Comparison of ENCODE assay signal across 1 cellular context in the genomic region with DNA sequence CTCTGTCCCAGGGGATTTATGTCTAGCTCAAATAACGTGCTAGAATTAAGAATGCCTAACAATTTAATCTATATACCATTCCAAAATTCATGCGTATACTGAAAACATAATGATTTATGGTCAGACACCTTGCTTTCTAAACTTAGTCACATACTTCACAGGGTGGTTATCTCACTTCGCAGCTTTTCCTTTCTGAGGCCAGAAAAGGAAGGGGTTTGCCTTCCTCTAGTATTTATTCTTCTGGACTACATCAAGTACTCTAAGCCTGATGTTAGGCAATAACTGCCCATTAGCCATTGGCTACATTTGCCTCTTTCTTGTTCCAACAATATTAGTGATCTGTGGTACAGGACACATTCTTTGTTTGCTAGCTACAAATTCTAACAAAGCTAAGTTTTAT.
TF ChIP-seq lines count a peak whose summit lies in the region.

No MANE protein-coding gene starts in this region.

TF ChIP-seq in K562, 482 proteins besides CTCF, POLR2A, EP300 and RAD21 (continued from another document and continues in another):
- TF ChIP-seq NR2C2 (CRISPR knock-in tag; IDR thresholded peaks at IDR 0.05) (no peak), NR2C2 (tag; IDR thresholded peaks at IDR 0.05) (no peak), NCOA4 (IDR thresholded peaks at IDR 0.05; ENCODE audit: partially characterized antibody) (no peak), NR2C1 (IDR thresholded peaks at IDR 0.05) (no peak), NR2C1 (tag; IDR thresholded peaks at IDR 0.05) (no peak), MEF2A (IDR thresholded peaks at IDR 0.05; ENCODE audit: control insufficient read depth, low read depth, low read length) (peak; percentile 47; the same call in 1 of the 2 replicates), TRIM28 (IDR thresholded peaks at IDR 0.05) (no peak), NCOA2 (IDR thresholded peaks at IDR 0.05; ENCODE audit: partially characterized antibody in 2 of 2) (no peak), ARID1B (IDR thresholded peaks at IDR 0.05) (0 out of 2 replicates have a peak, but pooled peaks have one; percentile 20), NELFE (IDR thresholded peaks at IDR 0.05; ENCODE audit: insufficient read depth, insufficient read length) (no peak), TAL1 (IDR thresholded peaks at IDR 0.05) (peak; percentile 28; the same call in 1 of the 2 replicates), CEBPG (CRISPR knock-in tag; IDR thresholded peaks at IDR 0.05) (no peak), CEBPG (tag; conservative IDR thresholded peaks at IDR 0.05 in 1 of 2, IDR thresholded peaks at IDR 0.05 in 1 of 2) (peak in 1 of 2 experiments; percentile 18; a peak in 1 of 4 replicates), IRF2 (CRISPR knock-in tag; IDR thresholded peaks at IDR 0.05) (no peak), NR3C1 (CRISPR knock-in tag; IDR thresholded peaks at IDR 0.05) (no peak), GABPB2 (CRISPR knock-in tag; conservative IDR thresholded peaks at IDR 0.05) (no peak), CBFA2T3 (IDR thresholded peaks at IDR 0.05) (peak; percentile 58), KLF1 (tag; IDR thresholded peaks at IDR 0.05) (no peak), HDAC8 (tag; IDR thresholded peaks at IDR 0.05) (no peak), TEAD4 (IDR thresholded peaks at IDR 0.05; ENCODE audit: low read length) (peak; percentile 47; the same call in 1 of the 2 replicates), TEAD4 (CRISPR knock-in tag; IDR thresholded peaks at IDR 0.05; ENCODE audit: borderline replicate concordance) (no peak), E2F3 (CRISPR knock-in tag; IDR thresholded peaks at IDR 0.05) (no peak), ZNF124 (CRISPR knock-in tag; IDR thresholded peaks at IDR 0.05) (no peak), HMGN3 (IDR thresholded peaks at IDR 0.05; ENCODE audit: borderline replicate concordance, extremely low read depth, insufficient read length, low read depth, low read length) (no peak), SRSF1 (IDR thresholded peaks at IDR 0.05; ENCODE audit: low read depth, low read length) (no peak), ZNF589 (CRISPR knock-in tag; IDR thresholded peaks at IDR 0.05; ENCODE audit: low read depth) (no peak), ZNF311 (CRISPR knock-in tag; IDR thresholded peaks at IDR 0.05) (no peak), MEIS2 (IDR thresholded peaks at IDR 0.05; ENCODE audit: partially characterized antibody) (peak; percentile 60)
- TF ChIP-seq, protein P1, sequence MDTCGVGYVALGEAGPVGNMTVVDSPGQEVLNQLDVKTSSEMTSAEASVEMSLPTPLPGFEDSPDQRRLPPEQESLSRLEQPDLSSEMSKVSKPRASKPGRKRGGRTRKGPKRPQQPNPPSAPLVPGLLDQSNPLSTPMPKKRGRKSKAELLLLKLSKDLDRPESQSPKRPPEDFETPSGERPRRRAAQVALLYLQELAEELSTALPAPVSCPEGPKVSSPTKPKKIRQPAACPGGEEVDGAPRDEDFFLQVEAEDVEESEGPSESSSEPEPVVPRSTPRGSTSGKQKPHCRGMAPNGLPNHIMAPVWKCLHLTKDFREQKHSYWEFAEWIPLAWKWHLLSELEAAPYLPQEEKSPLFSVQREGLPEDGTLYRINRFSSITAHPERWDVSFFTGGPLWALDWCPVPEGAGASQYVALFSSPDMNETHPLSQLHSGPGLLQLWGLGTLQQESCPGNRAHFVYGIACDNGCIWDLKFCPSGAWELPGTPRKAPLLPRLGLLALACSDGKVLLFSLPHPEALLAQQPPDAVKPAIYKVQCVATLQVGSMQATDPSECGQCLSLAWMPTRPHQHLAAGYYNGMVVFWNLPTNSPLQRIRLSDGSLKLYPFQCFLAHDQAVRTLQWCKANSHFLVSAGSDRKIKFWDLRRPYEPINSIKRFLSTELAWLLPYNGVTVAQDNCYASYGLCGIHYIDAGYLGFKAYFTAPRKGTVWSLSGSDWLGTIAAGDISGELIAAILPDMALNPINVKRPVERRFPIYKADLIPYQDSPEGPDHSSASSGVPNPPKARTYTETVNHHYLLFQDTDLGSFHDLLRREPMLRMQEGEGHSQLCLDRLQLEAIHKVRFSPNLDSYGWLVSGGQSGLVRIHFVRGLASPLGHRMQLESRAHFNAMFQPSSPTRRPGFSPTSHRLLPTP (IDR thresholded peaks at IDR 0.05; ENCODE audit: borderline replicate concordance, extremely low read depth, insufficient read length), result no peak
- TF ChIP-seq, protein P2, sequence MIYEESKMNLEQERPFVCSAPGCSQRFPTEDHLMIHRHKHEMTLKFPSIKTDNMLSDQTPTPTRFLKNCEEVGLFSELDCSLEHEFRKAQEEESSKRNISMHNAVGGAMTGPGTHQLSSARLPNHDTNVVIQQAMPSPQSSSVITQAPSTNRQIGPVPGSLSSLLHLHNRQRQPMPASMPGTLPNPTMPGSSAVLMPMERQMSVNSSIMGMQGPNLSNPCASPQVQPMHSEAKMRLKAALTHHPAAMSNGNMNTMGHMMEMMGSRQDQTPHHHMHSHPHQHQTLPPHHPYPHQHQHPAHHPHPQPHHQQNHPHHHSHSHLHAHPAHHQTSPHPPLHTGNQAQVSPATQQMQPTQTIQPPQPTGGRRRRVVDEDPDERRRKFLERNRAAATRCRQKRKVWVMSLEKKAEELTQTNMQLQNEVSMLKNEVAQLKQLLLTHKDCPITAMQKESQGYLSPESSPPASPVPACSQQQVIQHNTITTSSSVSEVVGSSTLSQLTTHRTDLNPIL (CRISPR knock-in tag; IDR thresholded peaks at IDR 0.05), result no peak
- TF ChIP-seq, protein P3, sequence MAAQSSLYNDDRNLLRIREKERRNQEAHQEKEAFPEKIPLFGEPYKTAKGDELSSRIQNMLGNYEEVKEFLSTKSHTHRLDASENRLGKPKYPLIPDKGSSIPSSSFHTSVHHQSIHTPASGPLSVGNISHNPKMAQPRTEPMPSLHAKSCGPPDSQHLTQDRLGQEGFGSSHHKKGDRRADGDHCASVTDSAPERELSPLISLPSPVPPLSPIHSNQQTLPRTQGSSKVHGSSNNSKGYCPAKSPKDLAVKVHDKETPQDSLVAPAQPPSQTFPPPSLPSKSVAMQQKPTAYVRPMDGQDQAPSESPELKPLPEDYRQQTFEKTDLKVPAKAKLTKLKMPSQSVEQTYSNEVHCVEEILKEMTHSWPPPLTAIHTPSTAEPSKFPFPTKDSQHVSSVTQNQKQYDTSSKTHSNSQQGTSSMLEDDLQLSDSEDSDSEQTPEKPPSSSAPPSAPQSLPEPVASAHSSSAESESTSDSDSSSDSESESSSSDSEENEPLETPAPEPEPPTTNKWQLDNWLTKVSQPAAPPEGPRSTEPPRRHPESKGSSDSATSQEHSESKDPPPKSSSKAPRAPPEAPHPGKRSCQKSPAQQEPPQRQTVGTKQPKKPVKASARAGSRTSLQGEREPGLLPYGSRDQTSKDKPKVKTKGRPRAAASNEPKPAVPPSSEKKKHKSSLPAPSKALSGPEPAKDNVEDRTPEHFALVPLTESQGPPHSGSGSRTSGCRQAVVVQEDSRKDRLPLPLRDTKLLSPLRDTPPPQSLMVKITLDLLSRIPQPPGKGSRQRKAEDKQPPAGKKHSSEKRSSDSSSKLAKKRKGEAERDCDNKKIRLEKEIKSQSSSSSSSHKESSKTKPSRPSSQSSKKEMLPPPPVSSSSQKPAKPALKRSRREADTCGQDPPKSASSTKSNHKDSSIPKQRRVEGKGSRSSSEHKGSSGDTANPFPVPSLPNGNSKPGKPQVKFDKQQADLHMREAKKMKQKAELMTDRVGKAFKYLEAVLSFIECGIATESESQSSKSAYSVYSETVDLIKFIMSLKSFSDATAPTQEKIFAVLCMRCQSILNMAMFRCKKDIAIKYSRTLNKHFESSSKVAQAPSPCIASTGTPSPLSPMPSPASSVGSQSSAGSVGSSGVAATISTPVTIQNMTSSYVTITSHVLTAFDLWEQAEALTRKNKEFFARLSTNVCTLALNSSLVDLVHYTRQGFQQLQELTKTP (IDR thresholded peaks at IDR 0.05; ENCODE audit: low read depth in 1 of 2, partially characterized antibody in 2 of 2), result no peak
- TF ChIP-seq, protein P4, sequence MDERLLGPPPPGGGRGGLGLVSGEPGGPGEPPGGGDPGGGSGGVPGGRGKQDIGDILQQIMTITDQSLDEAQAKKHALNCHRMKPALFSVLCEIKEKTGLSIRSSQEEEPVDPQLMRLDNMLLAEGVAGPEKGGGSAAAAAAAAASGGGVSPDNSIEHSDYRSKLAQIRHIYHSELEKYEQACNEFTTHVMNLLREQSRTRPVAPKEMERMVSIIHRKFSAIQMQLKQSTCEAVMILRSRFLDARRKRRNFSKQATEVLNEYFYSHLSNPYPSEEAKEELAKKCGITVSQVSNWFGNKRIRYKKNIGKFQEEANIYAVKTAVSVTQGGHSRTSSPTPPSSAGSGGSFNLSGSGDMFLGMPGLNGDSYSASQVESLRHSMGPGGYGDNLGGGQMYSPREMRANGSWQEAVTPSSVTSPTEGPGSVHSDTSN (CRISPR knock-in tag; IDR thresholded peaks at IDR 0.05; ENCODE audit: low read depth), result no peak
- TF ChIP-seq, protein P4 (tag; conservative IDR thresholded peaks at IDR 0.05; ENCODE audit: low read depth), result peak; percentile 66; the same call in 1 of the 2 replicates
- TF ChIP-seq, protein P5, sequence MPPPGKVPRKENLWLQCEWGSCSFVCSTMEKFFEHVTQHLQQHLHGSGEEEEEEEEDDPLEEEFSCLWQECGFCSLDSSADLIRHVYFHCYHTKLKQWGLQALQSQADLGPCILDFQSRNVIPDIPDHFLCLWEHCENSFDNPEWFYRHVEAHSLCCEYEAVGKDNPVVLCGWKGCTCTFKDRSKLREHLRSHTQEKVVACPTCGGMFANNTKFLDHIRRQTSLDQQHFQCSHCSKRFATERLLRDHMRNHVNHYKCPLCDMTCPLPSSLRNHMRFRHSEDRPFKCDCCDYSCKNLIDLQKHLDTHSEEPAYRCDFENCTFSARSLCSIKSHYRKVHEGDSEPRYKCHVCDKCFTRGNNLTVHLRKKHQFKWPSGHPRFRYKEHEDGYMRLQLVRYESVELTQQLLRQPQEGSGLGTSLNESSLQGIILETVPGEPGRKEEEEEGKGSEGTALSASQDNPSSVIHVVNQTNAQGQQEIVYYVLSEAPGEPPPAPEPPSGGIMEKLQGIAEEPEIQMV (tag; conservative IDR thresholded peaks at IDR 0.05; ENCODE audit: low read depth), result no peak
- TF ChIP-seq, protein P6, sequence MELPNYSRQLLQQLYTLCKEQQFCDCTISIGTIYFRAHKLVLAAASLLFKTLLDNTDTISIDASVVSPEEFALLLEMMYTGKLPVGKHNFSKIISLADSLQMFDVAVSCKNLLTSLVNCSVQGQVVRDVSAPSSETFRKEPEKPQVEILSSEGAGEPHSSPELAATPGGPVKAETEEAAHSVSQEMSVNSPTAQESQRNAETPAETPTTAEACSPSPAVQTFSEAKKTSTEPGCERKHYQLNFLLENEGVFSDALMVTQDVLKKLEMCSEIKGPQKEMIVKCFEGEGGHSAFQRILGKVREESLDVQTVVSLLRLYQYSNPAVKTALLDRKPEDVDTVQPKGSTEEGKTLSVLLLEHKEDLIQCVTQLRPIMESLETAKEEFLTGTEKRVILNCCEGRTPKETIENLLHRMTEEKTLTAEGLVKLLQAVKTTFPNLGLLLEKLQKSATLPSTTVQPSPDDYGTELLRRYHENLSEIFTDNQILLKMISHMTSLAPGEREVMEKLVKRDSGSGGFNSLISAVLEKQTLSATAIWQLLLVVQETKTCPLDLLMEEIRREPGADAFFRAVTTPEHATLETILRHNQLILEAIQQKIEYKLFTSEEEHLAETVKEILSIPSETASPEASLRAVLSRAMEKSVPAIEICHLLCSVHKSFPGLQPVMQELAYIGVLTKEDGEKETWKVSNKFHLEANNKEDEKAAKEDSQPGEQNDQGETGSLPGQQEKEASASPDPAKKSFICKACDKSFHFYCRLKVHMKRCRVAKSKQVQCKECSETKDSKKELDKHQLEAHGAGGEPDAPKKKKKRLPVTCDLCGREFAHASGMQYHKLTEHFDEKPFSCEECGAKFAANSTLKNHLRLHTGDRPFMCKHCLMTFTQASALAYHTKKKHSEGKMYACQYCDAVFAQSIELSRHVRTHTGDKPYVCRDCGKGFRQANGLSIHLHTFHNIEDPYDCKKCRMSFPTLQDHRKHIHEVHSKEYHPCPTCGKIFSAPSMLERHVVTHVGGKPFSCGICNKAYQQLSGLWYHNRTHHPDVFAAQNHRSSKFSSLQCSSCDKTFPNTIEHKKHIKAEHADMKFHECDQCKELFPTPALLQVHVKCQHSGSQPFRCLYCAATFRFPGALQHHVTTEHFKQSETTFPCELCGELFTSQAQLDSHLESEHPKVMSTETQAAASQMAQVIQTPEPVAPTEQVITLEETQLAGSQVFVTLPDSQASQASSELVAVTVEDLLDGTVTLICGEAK (IDR thresholded peaks at IDR 0.05), result no peak
- TF ChIP-seq, protein P6 (CRISPR knock-in tag; IDR thresholded peaks at IDR 0.05), result no peak
- TF ChIP-seq, protein P7, sequence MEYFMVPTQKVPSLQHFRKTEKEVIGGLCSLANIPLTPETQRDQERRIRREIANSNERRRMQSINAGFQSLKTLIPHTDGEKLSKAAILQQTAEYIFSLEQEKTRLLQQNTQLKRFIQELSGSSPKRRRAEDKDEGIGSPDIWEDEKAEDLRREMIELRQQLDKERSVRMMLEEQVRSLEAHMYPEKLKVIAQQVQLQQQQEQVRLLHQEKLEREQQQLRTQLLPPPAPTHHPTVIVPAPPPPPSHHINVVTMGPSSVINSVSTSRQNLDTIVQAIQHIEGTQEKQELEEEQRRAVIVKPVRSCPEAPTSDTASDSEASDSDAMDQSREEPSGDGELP (CRISPR knock-in tag; IDR thresholded peaks at IDR 0.05; ENCODE audit: borderline replicate concordance), result no peak
